ENCODE assay signal across 27 cellular contexts in genomic region chrX:18998653-18999052, GRCh38.
"Had no signal": no experiment of that assay in that cellular context is flagged by ENCODE, and none has a peak within 500 bp of the region (broad histone marks: within the 10 kb centered on the region; RNA-seq: fewer than 3 reads in every experiment).

No MANE protein-coding gene starts in this region.

- H3K27ac ChIP-seq: KMS-11, PC-9, Peyer's patch, SJSA1 had no signal

- H3K9me3 Mint-ChIP-seq: IgD-negative memory B cell, T-cell had no signal

- H3K36me3 Mint-ChIP-seq: IgD-negative memory B cell, T-cell had no signal

- H3K27ac Mint-ChIP-seq: IgD-negative memory B cell, T-cell had no signal

- H3K4me1 Mint-ChIP-seq: IgD-negative memory B cell, T-cell had no signal

- H3K9me3 ChIP-seq: Peyer's patch, SJSA1, SK-N-SH had no signal

- H3K4me1 ChIP-seq: Peyer's patch had no signal

- H3K36me3 ChIP-seq: Peyer's patch, SJSA1 had no signal

- H3K27me3 ChIP-seq: Peyer's patch, SJSA1 had no signal

- ATAC-seq: HepG2, K562, T-cell had no signal

- H3K4me2 ChIP-seq: KMS-11, PC-9, SK-N-SH had no signal

- H3K4me3 ChIP-seq: K562, PC-9, Peyer's patch, SJSA1 had no signal

- H3K4me3 Mint-ChIP-seq: IgD-negative memory B cell, T-cell had no signal

- DNase-seq: Kasumi-1; MM.1S; NCI-H1092 treated with DMSO at 0.1 percent for 48 hours; NCI-H1436; NCI-H187; NCI-H2029; NCI-H2081 treated with DMSO at 0.1 percent for 48 hours; NCI-H2171; NCI-H226; NCI-H446; NCI-H510A; NCI-H524 treated with DMSO at 0.1 percent for 48 hours; NCI-H69; NCI-H774; NK-92 treated with Interleukin-12 subunit alpha and Interleukin-12 subunit beta, amount 100 ng/mL, for 24 hours; PC-9; Peyer's patch; Right ventricle myocardium superior; SIG-M5; SK-N-SH; SW 1271; T-cell had no signal

- H3K9me2 ChIP-seq: SK-N-SH had no signal

- H2AFZ ChIP-seq: PC-9 had no signal

- H3K27me3 Mint-ChIP-seq: IgD-negative memory B cell had no signal

- H3K9ac ChIP-seq: KMS-11, SK-N-SH had no signal
